ENCODE assay signal across 3 cellular contexts in genomic region chr16:60458255-60458654, GRCh38.
"Had no signal": no experiment of that assay in that cellular context is flagged by ENCODE, and none has a peak within 500 bp of the region (broad histone marks: within the 10 kb centered on the region; RNA-seq: fewer than 3 reads in every experiment).

No MANE protein-coding gene starts in this region.

- H3K4me3 ChIP-seq: GM12878 had no signal

- DNase-seq: GDM1, GF-D8 had no signal

- ATAC-seq: GM12878 had no signal
